In genomic region chr6:35688605-35689322, GRCh38 we compare ENCODE assay signal across 8 cellular contexts. TPM values are rescaled to one million over a fixed set of nuclear protein-coding genes. Genes with fewer than 3 reads are reported as not detected.
DNase-seq lines count a peak whose midpoint lies in the region; ATAC-seq and TF ChIP-seq lines count a peak whose summit lies in the region.

Gene FKBP5 (minus strand): TSS chr6:35688915. CDS start chr6:35642824, 46,091 bp downstream.

- peaks cover 4% of the 10 kb centered on the region; the same call in 1 of the 2 replicates for H4K20me1 ChIP-seq in MM.1S (ENCODE audit: insufficient read depth, low read length)

- peaks cover 8% of the 10 kb centered on the region for H3F3A ChIP-seq in MM.1S (ENCODE audit: insufficient read depth, low read length)

- H3K4me1 ChIP-seq in MM.1S (ENCODE audit: low read length) = peaks cover 4% of the 10 kb centered on the region; the same call in 1 of the 2 replicates
- H3K4me1 ChIP-seq in prostate gland (replicated peaks) = peaks cover 15% of the 10 kb centered on the region

- peak; percentile 96 for TF ChIP-seq POLR2A in prostate gland (IDR thresholded peaks at IDR 0.05)

- 21% methylated on average over 10 of the region's 80 CpGs for WGBS in prostate gland

- H3K27ac ChIP-seq in MM.1S (ENCODE audit: low read length) = peak within 1 kb of the TSS; percentile 33; the same call in 1 of the 2 replicates
- peak within 1 kb of the TSS; percentile 100 for H3K27ac ChIP-seq in prostate gland

- H3K4me2 ChIP-seq in MM.1S (ENCODE audit: low read depth, low read length) = peak within 1 kb of the TSS; percentile 68

- H3K27me3 ChIP-seq in H7 (ENCODE audit: control insufficient read depth, insufficient read depth, low read length) = peaks cover 6% of the 10 kb centered on the region
- no peaks in the 10 kb centered on the region for H3K27me3 ChIP-seq in MM.1S (replicated peaks; ENCODE audit: insufficient read depth, low read length)
- H3K27me3 ChIP-seq in prostate gland (replicated peaks; ENCODE audit: insufficient read depth) = no peaks in the 10 kb centered on the region

- H3K36me3 ChIP-seq in H7 (replicated peaks; ENCODE audit: control insufficient read depth, insufficient read depth, low read length) = no peaks in the 10 kb centered on the region
- no peaks in the 10 kb centered on the region for H3K36me3 ChIP-seq in MM.1S (replicated peaks; ENCODE audit: insufficient read depth, low read length)
- peaks cover 0 to 4% of the 10 kb centered on the region in 2 donors for H3K36me3 ChIP-seq in prostate gland

- H2AFZ ChIP-seq in MM.1S (ENCODE audit: low read length) = peak within 1 kb of the TSS; percentile 76

- DNase-seq in GF-D8 (lab: John Stamatoyannopoulos, UW) (peak; percentile 78), H7 (peak; percentile 98), MM.1S (peak; percentile 90), amniotic epithelial cell (ENCODE audit: low read depth) (peak; percentile 86), left cardiac atrium (peak; percentile 97), prostate gland (ENCODE audit: low spot score) (peak; percentile 97), ureter (ENCODE audit: low spot score) (peak; percentile 95)

- intact Hi-C loops in T-helper 1 cell treated with Interleukin-12 subunit alpha and Interleukin-12 subunit beta and Interleukin-4 antibody, amounts not matched to agents 30 ng/mL and 1 ng/mL, for 36 hours (cut with micrococcal nuclease) = loop anchor here (1.0 to 5.0 kb wide), 5 partner anchors 22 to 1901 kb away; partner anchors contain the start of genes LEMD2 and SRPK1
- intact Hi-C loops in left cardiac atrium (cut with DNase I) = loop anchor here (2.0 to 5.0 kb wide), 2 partner anchors 32 to 34 kb away; no protein-coding TSS in a partner anchor
- intact Hi-C loops in prostate gland (cut with DNase I) = loop anchor here (1.0 to 5.0 kb wide), 3 partner anchors 40 to 101 kb away; no protein-coding TSS in a partner anchor

- H3K9ac ChIP-seq in MM.1S (ENCODE audit: low read length) = peak within 1 kb of the TSS; percentile 76

- H3K9me3 ChIP-seq in MM.1S (replicated peaks; ENCODE audit: insufficient read depth, low read length) (no peaks in the 10 kb centered on the region), prostate gland (no peaks in the 10 kb centered on the region)

- peak; percentile 96 to 97 for ATAC-seq in left cardiac atrium

- peaks cover 36% of the 10 kb centered on the region for H3K79me2 ChIP-seq in MM.1S (ENCODE audit: low read length)

- peak within 1 kb of the TSS; percentile 70 for H3K4me3 ChIP-seq in H7 (ENCODE audit: insufficient read depth, low read depth, low read length)
- H3K4me3 ChIP-seq in MM.1S (ENCODE audit: low read length) = peak within 1 kb of the TSS; percentile 86
- peak within 1 kb of the TSS; percentile 99 for H3K4me3 ChIP-seq in prostate gland

- TF ChIP-seq CTCF in MM.1S (IDR thresholded peaks at IDR 0.05; ENCODE audit: low read length) (no peak; the same call in 1 of the 2 replicates), prostate gland (IDR thresholded peaks at IDR 0.05) (peak in 1 of 4 experiments; percentile 13)

- H3K9me2 ChIP-seq in MM.1S (replicated peaks; ENCODE audit: insufficient read depth, low read length) = no peaks in the 10 kb centered on the region

RNA-seq across cellular contexts. Expression of gene FKBP5, which starts in this region (rescaled TPM):
- total RNA-seq in H7 (2014; rRNA removed; shearing (Covaris generic)) = 13.2 and 15.0 TPM in 2 replicates
- 64.0 and 64.4 TPM in 2 replicates for total RNA-seq in T-helper 1 cell treated with Interleukin-12 subunit alpha and Interleukin-12 subunit beta and Interleukin-4 antibody, amounts not matched to agents 30 ng/mL and 1 ng/mL, for 36 hours
- total RNA-seq in left cardiac atrium = 100 to 1,000 TPM; 101 to 117 TPM
- 100 to 1,000 TPM; 201 to 248 TPM for total RNA-seq in prostate gland
- 112 TPM for total RNA-seq in ureter

Comparison
In these comparisons a context has a peak if more than half of its experiments do, and no peak if none do; other contexts are left out.
1. Peak in every context shown above with its lines: DNase-seq, ATAC-seq, H3K4me3 ChIP-seq and H3K27ac ChIP-seq.